Comparison of ENCODE assay signal across 9 cellular contexts in the genomic region with DNA sequence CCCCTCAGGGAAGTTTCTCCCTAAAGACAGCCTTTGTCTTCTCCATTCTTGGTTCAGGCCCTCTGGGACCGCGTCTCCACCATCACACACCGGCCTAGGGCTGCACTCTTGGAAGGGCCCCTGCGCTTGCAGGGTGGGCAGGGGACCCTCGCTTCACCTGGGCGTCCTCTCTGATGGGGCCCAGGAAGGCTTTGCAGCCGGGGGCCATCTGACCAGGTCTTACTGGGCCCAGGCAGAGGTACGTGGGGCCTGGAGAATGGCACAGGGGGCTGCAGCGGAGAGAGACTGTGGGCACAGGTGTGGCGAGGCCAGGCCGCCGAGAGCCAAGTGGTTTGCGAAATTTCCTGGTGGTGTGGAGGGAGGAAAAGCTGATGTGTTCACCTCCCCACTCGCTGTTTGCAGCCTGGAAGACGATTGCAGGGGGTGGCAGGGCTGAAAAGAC. TPM values are rescaled to one million over a fixed set of nuclear protein-coding genes. Genes with fewer than 3 reads are reported as not detected.
A peak's percentile ranks its signal among the peaks of the same experiment; 100 is the strongest.
DNase-seq lines count a peak whose midpoint lies in the region; ATAC-seq, FAIRE-seq and TF ChIP-seq lines count a peak whose summit lies in the region.
"Had no signal": no experiment of that assay in that cellular context is flagged by ENCODE, and none has a peak within 500 bp of the region (broad histone marks: within the 10 kb centered on the region; RNA-seq: fewer than 3 reads in every experiment).

No MANE protein-coding gene starts in this region.

- H3K9me3 ChIP-seq in kidney (ENCODE audit: control insufficient read depth in 1 of 2, low read length in 2 of 2), result no peaks in the 10 kb centered on the region

- intact Hi-C loops in kidney (cut with DNase I), result no loop called here
- intact Hi-C loops in lower leg skin (cut with DNase I; ENCODE audit: low total_unique reads), result no loop called here

- peaks cover 9% of the 10 kb centered on the region for H3K27me3 Mint-ChIP-seq in T-helper 2 cell treated with Interferon-gamma antibody and Interleukin-4, amounts not matched to agents 5 μg/mL and 100 μg/mL, for 36 hours (ENCODE audit: low read depth)
- no peaks in the 10 kb centered on the region for H3K27me3 Mint-ChIP-seq in activated naive CD8-positive, alpha-beta T cell treated with anti-CD3 and anti-CD28 coated beads for 36 hours

- H3K27ac Mint-ChIP-seq in T-helper 2 cell treated with Interferon-gamma antibody and Interleukin-4, amounts not matched to agents 5 μg/mL and 100 μg/mL, for 36 hours, result peak overlapping the region; percentile 97
- H3K27ac Mint-ChIP-seq in activated naive CD8-positive, alpha-beta T cell treated with anti-CD3 and anti-CD28 coated beads for 36 hours, result peak overlapping the region; percentile 96

- H3K4me1 ChIP-seq in kidney (ENCODE audit: control insufficient read depth in 1 of 2, insufficient read depth in 1 of 2, low read depth in 1 of 2, low read length in 2 of 2), result peaks cover 6 to 8% of the 10 kb centered on the region in 2 donors

- H3K4me3 ChIP-seq in kidney (ENCODE audit: low read length in 2 of 2) (peak overlapping the region; percentile 37 to 58), lower leg skin (ENCODE audit: low read depth, poor library complexity, severe bottlenecking) (no peak overlapping the region)

- no peak for DNase-seq in T-helper 2 cell treated with Interferon-gamma antibody and Interleukin-4, amounts not matched to agents 5 μg/mL and 100 μg/mL, for 36 hours (ENCODE audit: low spot score)
- no peak for DNase-seq in T-helper 2 cell
- DNase-seq in activated naive CD8-positive, alpha-beta T cell treated with anti-CD3 and anti-CD28 coated beads for 36 hours, result no peak
- no peak for DNase-seq in kidney
- no peak for DNase-seq in HT-29 (ENCODE audit: low spot score)
- no peak for DNase-seq in lower leg skin (ENCODE audit: low spot score in 2 of 2)
- DNase-seq: T1000 had no signal

- 61 to 66% methylated on average over 12 to 15 of the region's 15 CpGs for WGBS in lower leg skin, 2 donors

- no peak for FAIRE-seq in kidney (lab: Jason Lieb, UNC)

- peaks cover 11% of the 10 kb centered on the region for H3K36me3 Mint-ChIP-seq in T-helper 2 cell treated with Interferon-gamma antibody and Interleukin-4, amounts not matched to agents 5 μg/mL and 100 μg/mL, for 36 hours (ENCODE audit: low read depth)
- H3K36me3 Mint-ChIP-seq in activated naive CD8-positive, alpha-beta T cell treated with anti-CD3 and anti-CD28 coated beads for 36 hours, result no peaks in the 10 kb centered on the region

- TF ChIP-seq POLR2A in lower leg skin (IDR thresholded peaks at IDR 0.05), result no peak

- H3K4me1 Mint-ChIP-seq in T-helper 2 cell treated with Interferon-gamma antibody and Interleukin-4, amounts not matched to agents 5 μg/mL and 100 μg/mL, for 36 hours (ENCODE audit: low read depth), result peaks cover 52% of the 10 kb centered on the region
- H3K4me1 Mint-ChIP-seq in activated naive CD8-positive, alpha-beta T cell treated with anti-CD3 and anti-CD28 coated beads for 36 hours, result peaks cover 39% of the 10 kb centered on the region

- H3K9me3 Mint-ChIP-seq in T-helper 2 cell treated with Interferon-gamma antibody and Interleukin-4, amounts not matched to agents 5 μg/mL and 100 μg/mL, for 36 hours, result peaks cover 3% of the 10 kb centered on the region
- H3K9me3 Mint-ChIP-seq in activated naive CD8-positive, alpha-beta T cell treated with anti-CD3 and anti-CD28 coated beads for 36 hours, result no peaks in the 10 kb centered on the region

- peak overlapping the region; percentile 97 for H3K4me3 Mint-ChIP-seq in T-helper 2 cell treated with Interferon-gamma antibody and Interleukin-4, amounts not matched to agents 5 μg/mL and 100 μg/mL, for 36 hours
- H3K4me3 Mint-ChIP-seq in activated naive CD8-positive, alpha-beta T cell treated with anti-CD3 and anti-CD28 coated beads for 36 hours, result peak overlapping the region; percentile 93

- H3K27ac ChIP-seq in kidney (ENCODE audit: low read depth in 2 of 2, low read length in 2 of 2) (peak overlapping the region; percentile 13 to 85), temporal lobe (ENCODE audit: low read depth, low read length) (peak overlapping the region; percentile 61)

- no peaks in the 10 kb centered on the region for H3K36me3 ChIP-seq in kidney (ENCODE audit: control insufficient read depth in 1 of 2, insufficient read depth in 2 of 2, low read length in 2 of 2)

- H3K9ac ChIP-seq in kidney (ENCODE audit: low read length in 2 of 2), result peak overlapping the region in 1 of 2 donors; percentile 44

- ATAC-seq in GM19397 (IDR thresholded peaks at IDR 0.05; ENCODE audit: unreplicated experiment), result no peak

- TF ChIP-seq CTCF in kidney (IDR thresholded peaks at IDR 0.05; ENCODE audit: borderline replicate concordance, extremely low read depth, insufficient read depth), result no peak
- no peak for TF ChIP-seq CTCF in lower leg skin (IDR thresholded peaks at IDR 0.05)

RNA-seq across cellular contexts. Expression of a gene that starts 44.4 kb away (rescaled TPM):
- total RNA-seq in activated naive CD8-positive, alpha-beta T cell treated with anti-CD3 and anti-CD28 coated beads for 36 hours, result under 1 TPM; 0.62 to 0.96 TPM
- total RNA-seq in kidney (58.1 TPM), temporal lobe (0.98 TPM), lower leg skin (10 to 100 TPM in 3 of 4 donors, 1 to 10 TPM in 1; 7.4 to 16.0 (median 11.9) TPM)
- polyA plus RNA-seq in kidney (ENCODE audit: insufficient read depth, low read depth, low replicate concordance), result 2.5 TPM
- 28.2 and 43.4 TPM in 2 replicates for total RNA-seq in HT-29 (2014; rRNA removed; shearing (Covaris generic))
